11 cellular contexts compared by ENCODE assay signal in the genomic region with DNA sequence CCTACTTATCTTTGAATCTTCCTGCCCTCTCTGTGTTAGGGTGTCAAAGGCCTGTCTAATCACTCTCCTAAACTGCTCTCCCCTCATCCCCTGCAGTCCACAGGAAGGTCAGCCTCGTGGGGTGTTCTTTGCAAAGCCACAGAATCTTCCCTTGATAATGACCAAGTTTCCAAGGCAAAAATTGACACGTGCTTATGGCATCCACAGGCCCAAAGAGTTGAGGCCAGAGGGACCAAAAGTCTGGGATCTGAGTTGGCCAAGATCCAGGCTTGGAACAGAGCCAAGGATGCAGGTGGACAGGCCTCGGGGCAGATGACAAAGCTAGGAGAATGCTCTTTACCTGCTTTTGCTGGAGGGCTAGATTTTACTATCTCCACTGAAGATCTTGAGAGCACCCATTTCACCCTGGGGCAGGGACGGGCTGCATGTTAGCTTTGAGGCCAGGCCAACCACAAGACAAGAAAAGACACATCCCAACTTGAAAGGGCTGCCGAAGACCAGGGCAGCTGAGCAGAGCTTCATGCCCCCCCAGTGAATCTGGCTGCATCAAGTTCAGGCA. TPM values are rescaled to one million over a fixed set of nuclear protein-coding genes. Genes with fewer than 3 reads are reported as not detected.
DNase-seq lines count a peak whose midpoint lies in the region; FAIRE-seq and TF ChIP-seq lines count a peak whose summit lies in the region.
"Had no signal": no experiment of that assay in that cellular context is flagged by ENCODE, and none has a peak within 500 bp of the region (broad histone marks: within the 10 kb centered on the region; RNA-seq: fewer than 3 reads in every experiment).

No MANE protein-coding gene starts in this region.

- H3K36me3 ChIP-seq in bronchial epithelial cell (ENCODE audit: control insufficient read depth, insufficient read depth, low read length) (no peaks in the 10 kb centered on the region), kidney (ENCODE audit: control insufficient read depth in 1 of 2, insufficient read depth in 2 of 2, low read length in 2 of 2) (no peaks in the 10 kb centered on the region)
- H3K36me3 ChIP-seq: esophagus squamous epithelium, tibial artery had no signal

- H3K9ac ChIP-seq in kidney (ENCODE audit: low read length in 2 of 2): no peak overlapping the region
- H3K9ac ChIP-seq: GM23248 had no signal

- H3K27ac ChIP-seq in kidney (ENCODE audit: low read depth in 2 of 2, low read length in 2 of 2): no peak overlapping the region
- H3K27ac ChIP-seq: GM23248, tibial artery had no signal

- no peaks in the 10 kb centered on the region for H3K9me3 ChIP-seq in kidney (ENCODE audit: control insufficient read depth in 1 of 2, low read length in 2 of 2)
- H3K9me3 ChIP-seq: esophagus squamous epithelium, tibial artery had no signal

- TF ChIP-seq CTCF in bronchial epithelial cell (IDR thresholded peaks at IDR 0.05; ENCODE audit: insufficient read depth, low read length, severe bottlenecking) (no peak), kidney (IDR thresholded peaks at IDR 0.05; ENCODE audit: borderline replicate concordance, extremely low read depth, insufficient read depth) (no peak), GM13976 (IDR thresholded peaks at IDR 0.05; ENCODE audit: borderline replicate concordance, control extremely low read depth, extremely low read depth, insufficient read depth, missing control alignments) (no peak)

- in situ Hi-C loops in GM13976 (cut with MboI; ENCODE audit: low sequenced_read_pairs, unreplicated experiment): no loop called here

- peak; percentile 62 for DNase-seq in COLO668 (lab: John Stamatoyannopoulos, UW; ENCODE audit: unreplicated experiment)
- peak; percentile 92 for DNase-seq in ELF-1 (ENCODE audit: low read depth, low spot score)
- peak; percentile 42 for DNase-seq in NCI-H69 (lab: John Stamatoyannopoulos, UW)
- peak; percentile 87 for DNase-seq in bronchial epithelial cell (ENCODE audit: low read depth)
- DNase-seq in stimulated activated CD4-positive, alpha-beta T cell treated with anti-CD3 and anti-CD28 coated beads, Interleukin-4, amount 100 ng/mL, for 4 hours: no peak
- no peak for DNase-seq in kidney
- DNase-seq in GM13976 (ENCODE audit: low spot score): no peak
- DNase-seq: COR-L47, esophagus squamous epithelium, GM23248, tibial artery had no signal

- H3K27me3 ChIP-seq in bronchial epithelial cell (ENCODE audit: control insufficient read depth, insufficient read depth, low read length): no peaks in the 10 kb centered on the region
- H3K27me3 ChIP-seq: esophagus squamous epithelium, tibial artery had no signal

- FAIRE-seq in bronchial epithelial cell (lab: Jason Lieb, UNC) (no peak), kidney (lab: Jason Lieb, UNC) (no peak)

- H3K4me1 ChIP-seq in kidney (ENCODE audit: control insufficient read depth in 1 of 2, insufficient read depth in 1 of 2, low read depth in 1 of 2, low read length in 2 of 2): peaks cover 4 to 9% of the 10 kb centered on the region in 2 donors

- H3K4me3 ChIP-seq in bronchial epithelial cell (ENCODE audit: low read depth, low read length): no peak overlapping the region
- no peak overlapping the region for H3K4me3 ChIP-seq in kidney (ENCODE audit: low read length in 2 of 2)
- H3K4me3 ChIP-seq: esophagus squamous epithelium, GM23248, tibial artery had no signal

- intact Hi-C loops in kidney (cut with DNase I): no loop called here

RNA-seq across cellular contexts. Expression of a gene that starts 20.5 kb away (rescaled TPM):
- total RNA-seq in bronchial epithelial cell (38.5 and 42.9 TPM in 2 replicates), kidney (147 TPM)
- 39.4 TPM for polyA plus RNA-seq in kidney (ENCODE audit: insufficient read depth, low read depth, low replicate concordance)

Comparison
In these comparisons a context has a peak if more than half of its experiments do, and no peak if none do; other contexts are left out.
1. DNase-seq: peak in COLO668 (single experiment), ELF-1 (single experiment), NCI-H69 (single experiment) and bronchial epithelial cell (single experiment); none in stimulated activated CD4-positive, alpha-beta T cell treated with anti-CD3 and anti-CD28 coated beads, Interleukin-4, amount 100 ng/mL, for 4 hours (0 of 2), kidney (single experiment) and GM13976 (single experiment).